In the genomic region with DNA sequence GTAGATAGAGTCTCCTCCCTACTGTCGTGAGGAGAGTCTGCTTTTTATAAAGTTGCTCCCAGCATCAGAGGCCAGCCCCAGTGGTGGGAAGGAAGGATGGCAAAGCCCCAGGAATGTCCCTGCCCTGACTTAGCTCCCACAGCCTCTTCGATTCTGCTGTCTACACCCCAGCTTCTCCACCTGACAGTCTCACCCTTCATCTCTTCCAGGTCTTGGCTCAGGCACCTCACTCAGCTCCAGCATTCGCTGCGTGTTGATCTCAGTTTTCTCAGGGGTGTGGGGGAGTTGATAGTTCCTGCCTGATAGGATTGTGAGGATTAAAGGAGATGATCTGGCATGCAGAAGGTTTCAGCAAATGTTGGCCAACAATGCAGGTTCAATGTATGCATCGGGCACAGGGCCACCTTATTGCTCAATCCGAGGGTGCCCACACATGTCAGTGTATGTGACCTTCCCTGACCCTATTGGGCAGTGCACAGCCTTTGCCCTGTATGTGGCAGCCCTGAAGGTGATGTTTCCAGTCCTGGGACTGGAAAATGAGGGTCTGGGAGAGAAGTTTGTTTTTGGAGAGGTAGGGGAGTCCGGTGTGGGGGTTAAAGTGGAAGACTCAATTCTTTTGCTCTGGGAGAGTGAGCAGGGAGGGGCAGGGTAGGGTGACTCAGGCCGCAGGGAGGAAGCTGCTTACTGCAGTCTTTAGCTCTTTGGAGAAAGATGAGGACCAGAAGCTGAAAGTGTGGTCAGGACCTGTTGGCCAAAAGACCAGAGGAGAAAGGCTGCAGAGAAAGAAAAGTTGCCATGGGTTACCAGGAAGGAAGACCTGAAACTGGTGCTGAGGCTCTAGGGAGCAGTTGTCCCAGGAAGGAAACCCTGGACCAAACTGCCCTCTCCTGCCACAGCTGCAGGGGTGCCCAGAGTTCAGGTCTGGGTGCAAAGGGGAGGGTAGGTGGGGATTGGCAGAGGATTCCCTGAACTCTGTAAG, we compare ENCODE assay signal across 8 cellular contexts.
DNase-seq lines count a peak whose midpoint lies in the region; ATAC-seq and TF ChIP-seq lines count a peak whose summit lies in the region.

No MANE protein-coding gene starts in this region.

- DNase-seq in CD14-positive monocyte (ENCODE audit: low spot score) (peak; percentile 77), NCI-H82 (lab: John Stamatoyannopoulos, UW) (peak; percentile 87), coronary artery (ENCODE audit: low spot score) (peak; percentile 58), KG1 (lab: John Stamatoyannopoulos, UW) (no peak), amniotic stem cell (lab: John Stamatoyannopoulos, UW) (no peak)
- DNase-seq in naive thymus-derived CD4-positive, alpha-beta T cell = peak in 1 of 9 donors; percentile 11
- DNase-seq in T-helper 2 cell treated with Interferon-gamma antibody and Interleukin-4, amounts not matched to agents 5 μg/mL and 100 μg/mL, for 36 hours (ENCODE audit: low spot score) = no peak

- peak overlapping the region in 1 of 2 donors; percentile 11 for H3K27ac ChIP-seq in coronary artery
- H3K27ac ChIP-seq in naive thymus-derived CD4-positive, alpha-beta T cell (ENCODE audit: low read depth, low read length) = no peak overlapping the region

- H3K4me3 ChIP-seq in coronary artery = no peak overlapping the region
- no peak overlapping the region for H3K4me3 ChIP-seq in naive thymus-derived CD4-positive, alpha-beta T cell (ENCODE audit: low read length)

- H3K9me3 ChIP-seq in naive thymus-derived CD4-positive, alpha-beta T cell (ENCODE audit: control insufficient read depth in 2 of 3, low read length in 3 of 3) = no peaks in the 10 kb centered on the region

- H3K36me3 Mint-ChIP-seq in CD14-positive monocyte = no peaks in the 10 kb centered on the region
- H3K36me3 Mint-ChIP-seq in naive thymus-derived CD4-positive, alpha-beta T cell = no peaks in the 10 kb centered on the region
- H3K36me3 Mint-ChIP-seq in T-helper 2 cell treated with Interferon-gamma antibody and Interleukin-4, amounts not matched to agents 5 μg/mL and 100 μg/mL, for 36 hours (ENCODE audit: low read depth) = no peaks in the 10 kb centered on the region

- ATAC-seq in naive thymus-derived CD4-positive, alpha-beta T cell = peak; percentile 74
- no peak for ATAC-seq in HG02973 (IDR thresholded peaks at IDR 0.05; ENCODE audit: unreplicated experiment)

- TF ChIP-seq CTCF in CD14-positive monocyte (IDR thresholded peaks at IDR 0.05) (no peak), coronary artery (IDR thresholded peaks at IDR 0.05) (no peak)

- H3K4me3 Mint-ChIP-seq in CD14-positive monocyte = peak overlapping the region; percentile 51 to 86
- no peak overlapping the region for H3K4me3 Mint-ChIP-seq in naive thymus-derived CD4-positive, alpha-beta T cell
- H3K4me3 Mint-ChIP-seq in T-helper 2 cell treated with Interferon-gamma antibody and Interleukin-4, amounts not matched to agents 5 μg/mL and 100 μg/mL, for 36 hours = no peak overlapping the region

- no peaks in the 10 kb centered on the region for H3K27me3 ChIP-seq in naive thymus-derived CD4-positive, alpha-beta T cell (ENCODE audit: control insufficient read depth in 2 of 2, insufficient read depth in 2 of 2, low read length in 2 of 2)

- intact Hi-C loops in CD14-positive monocyte (cut with micrococcal nuclease) = no loop called here
- intact Hi-C loops in naive thymus-derived CD4-positive, alpha-beta T cell (cut with micrococcal nuclease) = no loop called here

- no peaks in the 10 kb centered on the region for H3K36me3 ChIP-seq in naive thymus-derived CD4-positive, alpha-beta T cell (ENCODE audit: control insufficient read depth in 2 of 3, insufficient read depth in 3 of 3, low read length in 3 of 3)

- CTCF ChIA-PET in naive thymus-derived CD4-positive, alpha-beta T cell (lab: Charles Lee) = no interaction called here

- peak overlapping the region; percentile 79 to 96 (median 92) for H3K27ac Mint-ChIP-seq in CD14-positive monocyte
- H3K27ac Mint-ChIP-seq in naive thymus-derived CD4-positive, alpha-beta T cell = no peak overlapping the region
- no peak overlapping the region for H3K27ac Mint-ChIP-seq in T-helper 2 cell treated with Interferon-gamma antibody and Interleukin-4, amounts not matched to agents 5 μg/mL and 100 μg/mL, for 36 hours

- H3K9me3 Mint-ChIP-seq in CD14-positive monocyte = peaks cover 0 to under 1% (median 0%) of the 10 kb centered on the region in 7 donors
- H3K9me3 Mint-ChIP-seq in naive thymus-derived CD4-positive, alpha-beta T cell = no peaks in the 10 kb centered on the region
- H3K9me3 Mint-ChIP-seq in T-helper 2 cell treated with Interferon-gamma antibody and Interleukin-4, amounts not matched to agents 5 μg/mL and 100 μg/mL, for 36 hours = no peaks in the 10 kb centered on the region

- H3K27me3 Mint-ChIP-seq in CD14-positive monocyte (ENCODE audit: low read depth in 3 of 3) = peaks cover 0 to 2% (median 2%) of the 10 kb centered on the region in 3 donors
- H3K27me3 Mint-ChIP-seq in naive thymus-derived CD4-positive, alpha-beta T cell = peaks cover 0 to 4% (median 0%) of the 10 kb centered on the region in 5 donors
- no peaks in the 10 kb centered on the region for H3K27me3 Mint-ChIP-seq in T-helper 2 cell treated with Interferon-gamma antibody and Interleukin-4, amounts not matched to agents 5 μg/mL and 100 μg/mL, for 36 hours (ENCODE audit: low read depth)

- peaks cover 35% of the 10 kb centered on the region for H3K4me1 Mint-ChIP-seq in CD14-positive monocyte
- H3K4me1 Mint-ChIP-seq in naive thymus-derived CD4-positive, alpha-beta T cell = no peaks in the 10 kb centered on the region
- H3K4me1 Mint-ChIP-seq in T-helper 2 cell treated with Interferon-gamma antibody and Interleukin-4, amounts not matched to agents 5 μg/mL and 100 μg/mL, for 36 hours (ENCODE audit: low read depth) = no peaks in the 10 kb centered on the region

- POLR2A ChIA-PET in naive thymus-derived CD4-positive, alpha-beta T cell (lab: Charles Lee) = no interaction called here

- no peaks in the 10 kb centered on the region for H3K4me1 ChIP-seq in naive thymus-derived CD4-positive, alpha-beta T cell (ENCODE audit: control insufficient read depth in 2 of 2, insufficient read depth in 2 of 2, low read length in 2 of 2)

Comparison
In these comparisons a context has a peak if more than half of its experiments do, and no peak if none do; other contexts are left out.
1. DNase-seq: peak in CD14-positive monocyte (single experiment), NCI-H82 (single experiment) and coronary artery (single experiment); none in KG1 (single experiment), T-helper 2 cell treated with Interferon-gamma antibody and Interleukin-4, amounts not matched to agents 5 μg/mL and 100 μg/mL, for 36 hours (single experiment) and amniotic stem cell (single experiment).
2. H3K27ac Mint-ChIP-seq: peak in CD14-positive monocyte (7 of 7); none in naive thymus-derived CD4-positive, alpha-beta T cell (0 of 9) and T-helper 2 cell treated with Interferon-gamma antibody and Interleukin-4, amounts not matched to agents 5 μg/mL and 100 μg/mL, for 36 hours (single experiment).
3. H3K4me3 Mint-ChIP-seq: peak in CD14-positive monocyte (2 of 2); none in naive thymus-derived CD4-positive, alpha-beta T cell (0 of 10) and T-helper 2 cell treated with Interferon-gamma antibody and Interleukin-4, amounts not matched to agents 5 μg/mL and 100 μg/mL, for 36 hours (single experiment).